In genomic region chr14:66509874-66510273, GRCh38 we compare ENCODE assay signal across 10 cellular contexts. TPM values are rescaled to one million over a fixed set of nuclear protein-coding genes. Genes with fewer than 3 reads are reported as not detected.
A peak's percentile ranks its signal among the peaks of the same experiment; 100 is the strongest.
DNase-seq lines count a peak whose midpoint lies in the region; TF ChIP-seq lines count a peak whose summit lies in the region.
"Had no signal": no experiment of that assay in that cellular context is flagged by ENCODE, and none has a peak within 500 bp of the region (broad histone marks: within the 10 kb centered on the region; RNA-seq: fewer than 3 reads in every experiment).

No MANE protein-coding gene starts in this region.

- H3K27me3 ChIP-seq in HAP-1 (ENCODE audit: low read depth) (no peaks in the 10 kb centered on the region), brain microvascular endothelial cell (replicated peaks) (no peaks in the 10 kb centered on the region), mucosa of rectum (ENCODE audit: control insufficient read depth in 2 of 2, insufficient read depth in 2 of 2, low read length in 2 of 2) (no peaks in the 10 kb centered on the region)

- no peak overlapping the region for H3K27ac ChIP-seq in brain microvascular endothelial cell
- H3K27ac ChIP-seq in mucosa of rectum (ENCODE audit: low read depth in 2 of 2, low read length in 2 of 2), result no peak overlapping the region

- peak overlapping the region; percentile 82 for H3K4me3 ChIP-seq in HAP-1
- peak overlapping the region; percentile 88 for H3K4me3 ChIP-seq in brain microvascular endothelial cell (ENCODE audit: low read depth, low read length)
- H3K4me3 ChIP-seq in mucosa of rectum (ENCODE audit: low read length in 2 of 2), result peak overlapping the region; percentile 11 to 99

- H3K4me1 ChIP-seq in HAP-1, result peaks cover 21% of the 10 kb centered on the region
- H3K4me1 ChIP-seq in mucosa of rectum (ENCODE audit: control insufficient read depth in 2 of 2, insufficient read depth in 2 of 2, low read length in 2 of 2), result peaks cover 5 to 11% of the 10 kb centered on the region in 2 donors

- H3K36me3 ChIP-seq in HAP-1 (replicated peaks), result no peaks in the 10 kb centered on the region
- H3K36me3 ChIP-seq in brain microvascular endothelial cell (replicated peaks), result no peaks in the 10 kb centered on the region
- H3K36me3 ChIP-seq in mucosa of rectum (ENCODE audit: control insufficient read depth in 2 of 2, insufficient read depth in 2 of 2, low read length in 2 of 2), result no peaks in the 10 kb centered on the region

- TF ChIP-seq CTCF in brain microvascular endothelial cell (IDR thresholded peaks at IDR 0.05; ENCODE audit: low read depth, low read length, missing control alignments), result no peak

- in situ Hi-C loops in ACHN (cut with HindIII; ENCODE audit: low pct_ligation_motif_present, low pct_unique_long_range_greater_than_20kb, low sequenced_read_pairs) (no loop called here), HAP-1 (cut with MboI; ENCODE audit: low sequenced_read_pairs) (loop anchor here (5.0 kb wide), 1 partner anchor 97 kb away; no protein-coding TSS in a partner anchor), brain microvascular endothelial cell (cut with HindIII; ENCODE audit: low pct_ligation_motif_present, low sequenced_read_pairs) (no loop called here)

- DNase-seq in ACHN, result peak; percentile 17
- DNase-seq in HAP-1 (ENCODE audit: low spot score in 2 of 2), result no peak
- no peak for DNase-seq in brain microvascular endothelial cell
- no peak for DNase-seq in CD1c-positive myeloid dendritic cell (ENCODE audit: extremely low spot score)
- DNase-seq in stimulated activated CD4-positive, alpha-beta T cell treated with anti-CD3 and anti-CD28 coated beads, Interleukin-4, amount 100 ng/mL, for 24 hours, result no peak
- no peak for DNase-seq in ureter (ENCODE audit: low spot score)
- DNase-seq in AG08396 (ENCODE audit: low spot score), result no peak

- peak overlapping the region in 1 of 2 donors; percentile 84 for H3K9ac ChIP-seq in mucosa of rectum (ENCODE audit: low read depth in 1 of 2, low read length in 2 of 2)

- H3K9me3 ChIP-seq in HAP-1 (no peaks in the 10 kb centered on the region), mucosa of rectum (ENCODE audit: control insufficient read depth in 2 of 2, low read length in 2 of 2) (no peaks in the 10 kb centered on the region)

RNA-seq across cellular contexts. Expression of gene GPHN, which starts 1.9 kb away (rescaled TPM):
- total RNA-seq in ureter, result 47.5 TPM

RNA-seq across cellular contexts. Expression of gene CCDC196, which starts 23.7 kb away (rescaled TPM):
- total RNA-seq in ureter, result not detected
- total RNA-seq: activated CD8-positive, alpha-beta memory T cell treated with anti-CD3 and anti-CD28 coated beads for 36 hours; mononuclear cell had no signal
